In the genomic region with DNA sequence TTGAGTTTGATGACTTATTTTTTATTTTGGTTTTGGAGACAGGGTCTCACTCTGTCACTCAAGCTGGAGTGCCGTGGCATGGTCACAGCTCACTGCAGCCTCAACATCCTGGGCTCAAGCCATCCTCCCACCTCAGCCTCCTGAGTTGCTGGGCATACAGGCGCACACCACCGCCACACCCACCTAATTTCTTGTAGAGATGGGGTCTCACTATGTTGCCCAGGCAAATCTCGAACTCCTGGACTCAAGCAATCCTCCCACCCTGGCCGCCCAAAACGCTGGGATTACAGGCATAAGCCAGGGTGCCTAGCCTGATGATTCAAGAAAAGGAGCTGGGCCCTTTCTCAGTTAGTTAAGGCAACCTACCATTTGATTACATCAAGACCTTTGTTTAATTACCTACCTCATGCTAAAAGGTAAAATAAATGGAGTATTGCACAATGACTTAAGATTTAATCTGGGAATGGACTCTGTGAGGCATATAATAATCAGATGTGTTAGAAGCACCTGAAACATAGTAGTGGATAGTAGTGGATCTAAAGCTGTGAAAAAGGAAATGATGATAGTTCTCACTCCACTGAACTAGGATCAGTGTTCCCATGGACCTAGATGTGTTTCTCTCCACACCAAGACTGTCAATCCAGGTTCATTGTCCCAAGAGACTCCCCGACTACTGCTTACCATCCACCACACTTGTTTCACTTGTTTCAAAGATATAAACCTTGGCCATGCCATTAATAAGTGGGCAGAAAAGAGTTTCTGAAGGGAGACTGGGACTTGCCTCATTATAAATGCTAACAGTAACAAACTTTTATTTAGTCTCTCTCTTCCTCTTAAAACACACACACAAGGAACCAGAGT, we compare ENCODE assay signal across 1 cellular context.
TF ChIP-seq lines count a peak whose summit lies in the region.

No MANE protein-coding gene starts in this region.

TF ChIP-seq in A549, 52 proteins besides CTCF, POLR2A, EP300 and RAD21 (continued from another document):
- TF ChIP-seq, protein P1, sequence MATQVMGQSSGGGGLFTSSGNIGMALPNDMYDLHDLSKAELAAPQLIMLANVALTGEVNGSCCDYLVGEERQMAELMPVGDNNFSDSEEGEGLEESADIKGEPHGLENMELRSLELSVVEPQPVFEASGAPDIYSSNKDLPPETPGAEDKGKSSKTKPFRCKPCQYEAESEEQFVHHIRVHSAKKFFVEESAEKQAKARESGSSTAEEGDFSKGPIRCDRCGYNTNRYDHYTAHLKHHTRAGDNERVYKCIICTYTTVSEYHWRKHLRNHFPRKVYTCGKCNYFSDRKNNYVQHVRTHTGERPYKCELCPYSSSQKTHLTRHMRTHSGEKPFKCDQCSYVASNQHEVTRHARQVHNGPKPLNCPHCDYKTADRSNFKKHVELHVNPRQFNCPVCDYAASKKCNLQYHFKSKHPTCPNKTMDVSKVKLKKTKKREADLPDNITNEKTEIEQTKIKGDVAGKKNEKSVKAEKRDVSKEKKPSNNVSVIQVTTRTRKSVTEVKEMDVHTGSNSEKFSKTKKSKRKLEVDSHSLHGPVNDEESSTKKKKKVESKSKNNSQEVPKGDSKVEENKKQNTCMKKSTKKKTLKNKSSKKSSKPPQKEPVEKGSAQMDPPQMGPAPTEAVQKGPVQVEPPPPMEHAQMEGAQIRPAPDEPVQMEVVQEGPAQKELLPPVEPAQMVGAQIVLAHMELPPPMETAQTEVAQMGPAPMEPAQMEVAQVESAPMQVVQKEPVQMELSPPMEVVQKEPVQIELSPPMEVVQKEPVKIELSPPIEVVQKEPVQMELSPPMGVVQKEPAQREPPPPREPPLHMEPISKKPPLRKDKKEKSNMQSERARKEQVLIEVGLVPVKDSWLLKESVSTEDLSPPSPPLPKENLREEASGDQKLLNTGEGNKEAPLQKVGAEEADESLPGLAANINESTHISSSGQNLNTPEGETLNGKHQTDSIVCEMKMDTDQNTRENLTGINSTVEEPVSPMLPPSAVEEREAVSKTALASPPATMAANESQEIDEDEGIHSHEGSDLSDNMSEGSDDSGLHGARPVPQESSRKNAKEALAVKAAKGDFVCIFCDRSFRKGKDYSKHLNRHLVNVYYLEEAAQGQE (IDR thresholded peaks at IDR 0.05), result no peak
- no peak for TF ChIP-seq GATA3 (IDR thresholded peaks at IDR 0.05; ENCODE audit: borderline replicate concordance)
- no peak for TF ChIP-seq CHD2 (IDR thresholded peaks at IDR 0.05; ENCODE audit: low read length, partially characterized antibody)
- no peak for TF ChIP-seq EHF (CRISPR knock-in tag; IDR thresholded peaks at IDR 0.05)
